8 cellular contexts compared by ENCODE assay signal in the genomic region with DNA sequence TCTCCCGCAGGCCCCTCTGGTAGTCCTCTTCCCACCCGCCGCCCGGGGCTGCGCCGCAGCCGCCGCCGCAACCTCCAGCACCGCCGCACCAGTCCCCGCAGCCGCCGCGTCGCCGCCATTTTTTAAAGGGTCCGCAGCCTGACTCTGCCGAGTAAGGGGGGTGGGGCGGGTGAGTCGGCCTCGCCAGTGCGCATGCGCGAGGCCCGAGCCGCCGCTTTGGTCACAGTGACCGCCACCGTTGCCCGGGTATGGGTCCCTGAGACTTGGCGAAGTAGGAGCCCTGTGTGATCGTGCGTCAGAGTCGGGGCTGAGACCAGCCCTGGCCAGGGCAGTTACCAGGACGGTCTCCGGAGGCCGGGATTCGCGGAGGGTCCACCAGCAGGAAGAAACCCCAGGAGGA.
DNase-seq lines count a peak whose midpoint lies in the region; ATAC-seq, FAIRE-seq and TF ChIP-seq lines count a peak whose summit lies in the region.
"Not testable (repeated sequence)": the region's sequence is repeated elsewhere in the genome, so short reads cannot be mapped to it uniquely, and the experiment has no call there.

No MANE protein-coding gene starts in this region.

- H3K4me1 ChIP-seq in OCI-LY7 (ENCODE audit: insufficient read depth, low read length, poor library complexity, severe bottlenecking); hepatocyte (ENCODE audit: insufficient read depth): not testable (repeated sequence)

- H3K9me2 ChIP-seq in OCI-LY7 (ENCODE audit: insufficient read depth, low read length); hepatocyte (replicated peaks; ENCODE audit: insufficient read depth): not testable (repeated sequence)

- not testable (repeated sequence) for H3K79me2 ChIP-seq in OCI-LY7 (ENCODE audit: insufficient read depth, low read depth, low read length); hepatocyte

- not testable (repeated sequence) for TF ChIP-seq CTCF in OCI-LY7 (conservative IDR thresholded peaks at IDR 0.05; ENCODE audit: low read length); bronchial epithelial cell (IDR thresholded peaks at IDR 0.05; ENCODE audit: insufficient read depth, low read length, severe bottlenecking); hepatocyte (IDR thresholded peaks at IDR 0.05; ENCODE audit: poor library complexity); osteocyte (IDR thresholded peaks at IDR 0.05)

- peaks cover 15% of the 10 kb centered on the region for H3K4me1 Mint-ChIP-seq in activated CD8-positive, alpha-beta T cell treated with anti-CD3 and anti-CD28 coated beads, Interleukin-2, amount 10 ng/mL, durations not matched to agents 7 days and 5 days (ENCODE audit: low read depth)
- not testable (repeated sequence) for H3K4me1 Mint-ChIP-seq in osteocyte (ENCODE audit: unreplicated experiment)

- intact Hi-C loops in OCI-LY7 (cut with micrococcal nuclease; ENCODE audit: unreplicated experiment) = not testable (repeated sequence)

- not testable (repeated sequence) for H3K36me3 Mint-ChIP-seq in activated CD8-positive, alpha-beta T cell treated with anti-CD3 and anti-CD28 coated beads, Interleukin-2, amount 10 ng/mL, durations not matched to agents 7 days and 5 days (ENCODE audit: low read depth); osteocyte (ENCODE audit: unreplicated experiment)

- H2AFZ ChIP-seq in OCI-LY7 (ENCODE audit: low read length) = not testable (repeated sequence)
- peak overlapping the region; percentile 99 for H2AFZ ChIP-seq in hepatocyte

- DNase-seq in CD1c-positive myeloid dendritic cell (ENCODE audit: extremely low spot score) = peak; percentile 58
- DNase-seq in KBM-7 = peak; percentile 79
- DNase-seq in OCI-LY7 (ENCODE audit: low spot score) = peak; percentile 68
- DNase-seq in activated CD8-positive, alpha-beta T cell treated with anti-CD3 and anti-CD28 coated beads, Interleukin-2, amount 10 ng/mL, durations not matched to agents 7 days and 5 days = peak; percentile 89
- peak; percentile 40 for DNase-seq in bronchial epithelial cell (ENCODE audit: low read depth)
- DNase-seq in hepatocyte (ENCODE audit: low spot score) = peak; percentile 72
- peak; percentile 96 for DNase-seq in osteocyte (ENCODE audit: extremely low spot score, unreplicated experiment)
- DNase-seq in stimulated activated CD8-positive, alpha-beta memory T cell treated with anti-CD3 and anti-CD28 coated beads, Interleukin-4, amount 100 ng/mL, for 4 hours (ENCODE audit: low read depth in 2 of 2, low spot score in 1 of 2) = peak; percentile 58 to 70

- CTCF ChIA-PET in OCI-LY7 (lab: Charles Lee; ENCODE audit: unreplicated experiment); activated CD8-positive, alpha-beta T cell treated with anti-CD3 and anti-CD28 coated beads, Interleukin-2, amount 10 ng/mL, durations not matched to agents 7 days and 5 days (lab: Charles Lee): not testable (repeated sequence)

- H3K4me2 ChIP-seq in OCI-LY7 (ENCODE audit: low read length) (peak overlapping the region; percentile 30; the same call in 1 of the 2 replicates), hepatocyte (peak overlapping the region; percentile 86)

- H3K36me3 ChIP-seq in OCI-LY7 (ENCODE audit: insufficient read depth, low read length); bronchial epithelial cell (ENCODE audit: control insufficient read depth, insufficient read depth, low read length); hepatocyte (replicated peaks; ENCODE audit: insufficient read depth, low read depth): not testable (repeated sequence)

- not testable (repeated sequence) for H4K20me1 ChIP-seq in OCI-LY7 (ENCODE audit: insufficient read depth, low read length); hepatocyte (ENCODE audit: insufficient read depth, poor library complexity, severe bottlenecking)

- H3K9me3 ChIP-seq in OCI-LY7 (ENCODE audit: low read length); hepatocyte (ENCODE audit: low read depth): not testable (repeated sequence)

- H3K4me3 ChIP-seq in OCI-LY7 (ENCODE audit: low read depth, low read length, poor library complexity, severe bottlenecking) = peak overlapping the region; percentile 70
- H3K4me3 ChIP-seq in bronchial epithelial cell (ENCODE audit: low read depth, low read length) = peak overlapping the region; percentile 65
- H3K4me3 ChIP-seq in hepatocyte = not testable (repeated sequence)

- POLR2A ChIA-PET in OCI-LY7 (lab: Charles Lee); activated CD8-positive, alpha-beta T cell treated with anti-CD3 and anti-CD28 coated beads, Interleukin-2, amount 10 ng/mL, durations not matched to agents 7 days and 5 days (lab: Charles Lee): not testable (repeated sequence)

- not testable (repeated sequence) for H3K27me3 Mint-ChIP-seq in activated CD8-positive, alpha-beta T cell treated with anti-CD3 and anti-CD28 coated beads, Interleukin-2, amount 10 ng/mL, durations not matched to agents 7 days and 5 days (ENCODE audit: low read depth); osteocyte (ENCODE audit: unreplicated experiment)

- in situ Hi-C loops in KBM-7 (cut with MboI; ENCODE audit: low pct_unique_long_range_greater_than_20kb, low sequenced_read_pairs) = not testable (repeated sequence)

- H3K9me3 Mint-ChIP-seq in activated CD8-positive, alpha-beta T cell treated with anti-CD3 and anti-CD28 coated beads, Interleukin-2, amount 10 ng/mL, durations not matched to agents 7 days and 5 days (ENCODE audit: insufficient read depth); osteocyte (ENCODE audit: unreplicated experiment): not testable (repeated sequence)

- H3K27me3 ChIP-seq in bronchial epithelial cell (ENCODE audit: control insufficient read depth, insufficient read depth, low read length); hepatocyte: not testable (repeated sequence)

- not testable (repeated sequence) for H3K27ac ChIP-seq in OCI-LY7 (ENCODE audit: low read depth, low read length, poor library complexity, severe bottlenecking)
- peak overlapping the region; percentile 55 for H3K27ac ChIP-seq in hepatocyte

- peak overlapping the region; percentile 96 for H3K27ac Mint-ChIP-seq in activated CD8-positive, alpha-beta T cell treated with anti-CD3 and anti-CD28 coated beads, Interleukin-2, amount 10 ng/mL, durations not matched to agents 7 days and 5 days
- peak overlapping the region; percentile 89 for H3K27ac Mint-ChIP-seq in osteocyte (ENCODE audit: unreplicated experiment)

- peak overlapping the region; percentile 94 for H3K4me3 Mint-ChIP-seq in activated CD8-positive, alpha-beta T cell treated with anti-CD3 and anti-CD28 coated beads, Interleukin-2, amount 10 ng/mL, durations not matched to agents 7 days and 5 days
- H3K4me3 Mint-ChIP-seq in osteocyte (ENCODE audit: unreplicated experiment) = peak overlapping the region; percentile 87

- ATAC-seq in activated CD8-positive, alpha-beta T cell treated with anti-CD3 and anti-CD28 coated beads, Interleukin-2, amount 10 ng/mL, durations not matched to agents 7 days and 5 days = not testable (repeated sequence)

- under 1% methylated on average over 33 of the region's 40 CpGs for WGBS in hepatocyte (ENCODE audit: low lambda C conversion rate, missing lambda C conversion rate)

- BruUV-seq in OCI-LY7 (replicated peaks; lab: Mats Ljungman, UMichigan) = not testable (repeated sequence)

- FAIRE-seq in bronchial epithelial cell (lab: Jason Lieb, UNC) = not testable (repeated sequence)

Comparison
In these comparisons a context has a peak if more than half of its experiments do, and no peak if none do; other contexts are left out.
1. DNase-seq: peak in every context shown above with its lines; median percentile 96 in osteocyte; 89 in activated CD8-positive, alpha-beta T cell treated with anti-CD3 and anti-CD28 coated beads, Interleukin-2, amount 10 ng/mL, durations not matched to agents 7 days and 5 days; 79 in KBM-7; 72 in hepatocyte; 68 in OCI-LY7; 64 in stimulated activated CD8-positive, alpha-beta memory T cell treated with anti-CD3 and anti-CD28 coated beads, Interleukin-4, amount 100 ng/mL, for 4 hours; 58 in CD1c-positive myeloid dendritic cell; 40 in bronchial epithelial cell.